In genomic region chr13:37074703-37075102, GRCh38 we compare ENCODE assay signal across 8 cellular contexts. TPM values are rescaled to one million over a fixed set of nuclear protein-coding genes. Genes with fewer than 3 reads are reported as not detected.
DNase-seq lines count a peak whose midpoint lies in the region; ATAC-seq and TF ChIP-seq lines count a peak whose summit lies in the region.

No MANE protein-coding gene starts in this region.

- no peak overlapping the region for H3K27ac Mint-ChIP-seq in CD4-positive, CD25-positive, alpha-beta regulatory T cell
- no peak overlapping the region for H3K27ac Mint-ChIP-seq in activated T-helper 1 cell treated with anti-CD3 and anti-CD28 coated beads, Interleukin-12 subunit alpha, Interleukin-12 subunit beta, Interleukin-2, Interleukin-4 antibody, amounts not matched to agents 30 ng/mL and 10 ng/mL and 1 ng/mL, durations not matched to agents 14 hours and 24 hours and 36 hours

- H3K36me3 Mint-ChIP-seq in CD4-positive, CD25-positive, alpha-beta regulatory T cell = no peaks in the 10 kb centered on the region
- H3K36me3 Mint-ChIP-seq in activated T-helper 1 cell treated with anti-CD3 and anti-CD28 coated beads, Interleukin-12 subunit alpha, Interleukin-12 subunit beta, Interleukin-2, Interleukin-4 antibody, amounts not matched to agents 30 ng/mL and 10 ng/mL and 1 ng/mL, durations not matched to agents 14 hours and 24 hours and 36 hours (ENCODE audit: low read depth) = no peaks in the 10 kb centered on the region

- TF ChIP-seq CTCF in right atrium auricular region (IDR thresholded peaks at IDR 0.05) (peak; percentile 31 to 68), coronary artery (IDR thresholded peaks at IDR 0.05) (no peak)

- H3K36me3 ChIP-seq in CD4-positive, CD25-positive, alpha-beta regulatory T cell (ENCODE audit: control insufficient read depth, insufficient read depth, low read length) = no peaks in the 10 kb centered on the region
- H3K36me3 ChIP-seq in right atrium auricular region = no peaks in the 10 kb centered on the region

- H3K27me3 Mint-ChIP-seq in CD4-positive, CD25-positive, alpha-beta regulatory T cell = peaks cover 15% of the 10 kb centered on the region
- H3K27me3 Mint-ChIP-seq in activated T-helper 1 cell treated with anti-CD3 and anti-CD28 coated beads, Interleukin-12 subunit alpha, Interleukin-12 subunit beta, Interleukin-2, Interleukin-4 antibody, amounts not matched to agents 30 ng/mL and 10 ng/mL and 1 ng/mL, durations not matched to agents 14 hours and 24 hours and 36 hours (ENCODE audit: insufficient read depth) = peaks cover 11% of the 10 kb centered on the region

- H3K4me1 Mint-ChIP-seq in CD4-positive, CD25-positive, alpha-beta regulatory T cell = no peaks in the 10 kb centered on the region
- no peaks in the 10 kb centered on the region for H3K4me1 Mint-ChIP-seq in activated T-helper 1 cell treated with anti-CD3 and anti-CD28 coated beads, Interleukin-12 subunit alpha, Interleukin-12 subunit beta, Interleukin-2, Interleukin-4 antibody, amounts not matched to agents 30 ng/mL and 10 ng/mL and 1 ng/mL, durations not matched to agents 14 hours and 24 hours and 36 hours (ENCODE audit: low read depth)

- no peaks in the 10 kb centered on the region for H3K4me1 ChIP-seq in CD4-positive, CD25-positive, alpha-beta regulatory T cell (ENCODE audit: control insufficient read depth, insufficient read depth, low read length, poor library complexity, severe bottlenecking)
- H3K4me1 ChIP-seq in right atrium auricular region = no peaks in the 10 kb centered on the region

- intact Hi-C loops in activated T-helper 1 cell treated with anti-CD3 and anti-CD28 coated beads, Interleukin-12 subunit alpha, Interleukin-12 subunit beta, Interleukin-2, Interleukin-4 antibody, amounts not matched to agents 30 ng/mL and 10 ng/mL and 1 ng/mL, durations not matched to agents 14 hours and 24 hours and 36 hours (cut with micrococcal nuclease) = loop anchor here (5.0 to 10.0 kb wide), 2 partner anchors 530 to 1843 kb away; no protein-coding TSS in a partner anchor

- no peak overlapping the region for H3K4me3 ChIP-seq in CD4-positive, CD25-positive, alpha-beta regulatory T cell (ENCODE audit: low read depth, low read length)
- H3K4me3 ChIP-seq in right atrium auricular region (no peak overlapping the region), coronary artery (no peak overlapping the region)

- H3K9me3 Mint-ChIP-seq in CD4-positive, CD25-positive, alpha-beta regulatory T cell = peaks cover 0 to 2% (median 0%) of the 10 kb centered on the region in 7 donors
- no peaks in the 10 kb centered on the region for H3K9me3 Mint-ChIP-seq in activated T-helper 1 cell treated with anti-CD3 and anti-CD28 coated beads, Interleukin-12 subunit alpha, Interleukin-12 subunit beta, Interleukin-2, Interleukin-4 antibody, amounts not matched to agents 30 ng/mL and 10 ng/mL and 1 ng/mL, durations not matched to agents 14 hours and 24 hours and 36 hours

- no peaks in the 10 kb centered on the region for H3K27me3 ChIP-seq in CD4-positive, CD25-positive, alpha-beta regulatory T cell (ENCODE audit: control insufficient read depth, insufficient read depth, low read length)
- no peaks in the 10 kb centered on the region for H3K27me3 ChIP-seq in right atrium auricular region

- H3K27ac ChIP-seq in CD4-positive, CD25-positive, alpha-beta regulatory T cell (ENCODE audit: insufficient read depth, low read length, poor library complexity, severe bottlenecking) = no peak overlapping the region
- no peak overlapping the region for H3K27ac ChIP-seq in right atrium auricular region
- H3K27ac ChIP-seq in coronary artery = no peak overlapping the region

- no peak for ATAC-seq in CD4-positive, CD25-positive, alpha-beta regulatory T cell (ENCODE audit: low read depth in 2 of 2)
- ATAC-seq in HG03439 (IDR thresholded peaks at IDR 0.05; ENCODE audit: unreplicated experiment) = no peak

- no peaks in the 10 kb centered on the region for H3K9me3 ChIP-seq in CD4-positive, CD25-positive, alpha-beta regulatory T cell (ENCODE audit: control insufficient read depth in 2 of 2, low read length in 2 of 2)
- no peaks in the 10 kb centered on the region for H3K9me3 ChIP-seq in right atrium auricular region

- DNase-seq in CD4-positive, CD25-positive, alpha-beta regulatory T cell = peak in 2 of 3 donors; percentile 21 to 22
- DNase-seq in HS-27A (ENCODE audit: low read depth) (peak; percentile 4), SKM-1 (lab: John Stamatoyannopoulos, UW; ENCODE audit: unreplicated experiment) (peak; percentile 19), right atrium auricular region (ENCODE audit: low spot score) (no peak), NCI-H2029 (lab: John Stamatoyannopoulos, UW) (no peak), coronary artery (ENCODE audit: low spot score) (no peak)
- DNase-seq in activated T-helper 1 cell treated with anti-CD3 and anti-CD28 coated beads, Interleukin-12 subunit alpha, Interleukin-12 subunit beta, Interleukin-2, Interleukin-4 antibody, amounts not matched to agents 30 ng/mL and 10 ng/mL and 1 ng/mL, durations not matched to agents 14 hours and 24 hours and 36 hours (ENCODE audit: low spot score) = no peak

- H3K4me3 Mint-ChIP-seq in CD4-positive, CD25-positive, alpha-beta regulatory T cell = no peak overlapping the region
- no peak overlapping the region for H3K4me3 Mint-ChIP-seq in activated T-helper 1 cell treated with anti-CD3 and anti-CD28 coated beads, Interleukin-12 subunit alpha, Interleukin-12 subunit beta, Interleukin-2, Interleukin-4 antibody, amounts not matched to agents 30 ng/mL and 10 ng/mL and 1 ng/mL, durations not matched to agents 14 hours and 24 hours and 36 hours

RNA-seq across cellular contexts. Expression of gene SUPT20H, which starts 15.2 kb away (rescaled TPM):
- 86.4 TPM for total RNA-seq in CD4-positive, CD25-positive, alpha-beta regulatory T cell
- polyA plus RNA-seq in CD4-positive, CD25-positive, alpha-beta regulatory T cell = 10 to 100 TPM; 48.2 to 54.4 (median 52.5) TPM
- total RNA-seq in right atrium auricular region = 10 to 100 TPM; 21.6 to 23.7 TPM
- 73.2 and 75.7 TPM in 2 replicates for total RNA-seq in activated T-helper 1 cell treated with anti-CD3 and anti-CD28 coated beads, Interleukin-12 subunit alpha, Interleukin-12 subunit beta, Interleukin-2, Interleukin-4 antibody, amounts not matched to agents 30 ng/mL and 10 ng/mL and 1 ng/mL, durations not matched to agents 14 hours and 24 hours and 36 hours

RNA-seq across cellular contexts. Expression of gene CSNK1A1L, which starts 30.8 kb away (rescaled TPM):
- not detected for total RNA-seq in CD4-positive, CD25-positive, alpha-beta regulatory T cell
- polyA plus RNA-seq in CD4-positive, CD25-positive, alpha-beta regulatory T cell = not detected
- not detected for total RNA-seq in right atrium auricular region
- total RNA-seq in activated T-helper 1 cell treated with anti-CD3 and anti-CD28 coated beads, Interleukin-12 subunit alpha, Interleukin-12 subunit beta, Interleukin-2, Interleukin-4 antibody, amounts not matched to agents 30 ng/mL and 10 ng/mL and 1 ng/mL, durations not matched to agents 14 hours and 24 hours and 36 hours = not detected in 2 replicates

Comparison
In these comparisons a context has a peak if more than half of its experiments do, and no peak if none do; other contexts are left out.
1. DNase-seq: peak in CD4-positive, CD25-positive, alpha-beta regulatory T cell (2 of 3), HS-27A (single experiment) and SKM-1 (single experiment); none in right atrium auricular region (single experiment), NCI-H2029 (single experiment), coronary artery (single experiment) and activated T-helper 1 cell treated with anti-CD3 and anti-CD28 coated beads, Interleukin-12 subunit alpha, Interleukin-12 subunit beta, Interleukin-2, Interleukin-4 antibody, amounts not matched to agents 30 ng/mL and 10 ng/mL and 1 ng/mL, durations not matched to agents 14 hours and 24 hours and 36 hours (single experiment).